37 cellular contexts compared by ENCODE assay signal in genomic region chr1:220563564-220563963, GRCh38. TPM values are rescaled to one million over a fixed set of nuclear protein-coding genes. Genes with fewer than 3 reads are reported as not detected.
"Had no signal": no experiment of that assay in that cellular context is flagged by ENCODE, and none has a peak within 500 bp of the region (broad histone marks: within the 10 kb centered on the region; RNA-seq: fewer than 3 reads in every experiment).

No MANE protein-coding gene starts in this region.

- H3K27ac Mint-ChIP-seq: activated CD4-positive, alpha-beta memory T cell treated with anti-CD3 and anti-CD28 coated beads for 36 hours; activated CD4-positive, alpha-beta T cell treated with anti-CD3 and anti-CD28 coated beads for 36 hours; activated CD4-positive, alpha-beta T cell treated with anti-CD3 and anti-CD28 coated beads, Interleukin-2, amount 10 ng/mL, durations not matched to agents 24 days and 14 days; activated CD8-positive, alpha-beta memory T cell treated with anti-CD3 and anti-CD28 coated beads, Interleukin-2, amount 10 ng/mL, durations not matched to agents 7 days and 5 days; activated CD8-positive, alpha-beta T cell treated with anti-CD3 and anti-CD28 coated beads, Interleukin-2, amount 10 ng/mL, durations not matched to agents 7 days and 5 days; activated naive CD4-positive, alpha-beta T cell treated with anti-CD3 and anti-CD28 coated beads for 36 hours; activated naive CD4-positive, alpha-beta T cell treated with anti-CD3 and anti-CD28 coated beads, Interleukin-2, amount 50 U/mL, for 24 hours; activated naive CD8-positive, alpha-beta T cell treated with anti-CD3 and anti-CD28 coated beads, Interleukin-2, amount 10 ng/mL, durations not matched to agents 7 days and 5 days; activated T-helper 1 cell treated with anti-CD3 and anti-CD28 coated beads, Interleukin-12 subunit alpha, Interleukin-12 subunit beta, Interleukin-2, Interleukin-4 antibody, amounts not matched to agents 30 ng/mL and 10 ng/mL and 1 ng/mL, durations not matched to agents 14 hours and 24 hours and 36 hours; activated T-helper 2 cell treated with anti-CD3 and anti-CD28 coated beads, Interferon-gamma antibody, Interleukin-2, Interleukin-4, amounts not matched to agents 10 μg/mL and 5 μg/mL and 100 μg/mL, durations not matched to agents 14 hours and 24 hours and 36 hours; dendritic cell treated with granulocyte-macrophage colony-stimulating factor and Interleukin-4, amounts not matched to agents 40 ng/mL and 50 ng/mL, for 4 days; endodermal cell; T-helper 17 cell; T-helper 2 cell treated with Interferon-gamma antibody and Interleukin-4, amounts not matched to agents 5 μg/mL and 100 μg/mL, for 36 hours had no signal

- H3K9me3 ChIP-seq: esophagus muscularis mucosa, heart left ventricle had no signal

- ATAC-seq: activated CD4-positive, alpha-beta T cell treated with anti-CD3 and anti-CD28 coated beads for 36 hours; activated CD8-positive, alpha-beta memory T cell treated with anti-CD3 and anti-CD28 coated beads, Interleukin-2, amount 10 ng/mL, durations not matched to agents 7 days and 5 days; activated CD8-positive, alpha-beta T cell treated with anti-CD3 and anti-CD28 coated beads, Interleukin-2, amount 10 ng/mL, durations not matched to agents 7 days and 5 days; T-helper 17 cell had no signal

- H3K36me3 Mint-ChIP-seq: activated CD4-positive, alpha-beta memory T cell treated with anti-CD3 and anti-CD28 coated beads for 36 hours; activated CD8-positive, alpha-beta memory T cell treated with anti-CD3 and anti-CD28 coated beads, Interleukin-2, amount 10 ng/mL, durations not matched to agents 7 days and 5 days; activated naive CD4-positive, alpha-beta T cell treated with anti-CD3 and anti-CD28 coated beads, Interleukin-2, amount 50 U/mL, for 24 hours; activated naive CD8-positive, alpha-beta T cell treated with anti-CD3 and anti-CD28 coated beads, Interleukin-2, amount 10 ng/mL, durations not matched to agents 7 days and 5 days had no signal

- H3K27me3 ChIP-seq: brain microvascular endothelial cell, dorsolateral prefrontal cortex, esophagus muscularis mucosa, heart left ventricle had no signal

- FAIRE-seq: astrocyte, bronchial epithelial cell had no signal

- H3K4me3 ChIP-seq: coronary artery, dorsolateral prefrontal cortex, esophagus muscularis mucosa, heart left ventricle had no signal

- H3K4me1 Mint-ChIP-seq: activated CD4-positive, alpha-beta T cell treated with anti-CD3 and anti-CD28 coated beads for 36 hours; activated CD4-positive, alpha-beta T cell treated with anti-CD3 and anti-CD28 coated beads, Interleukin-2, amount 10 ng/mL, durations not matched to agents 24 days and 14 days; activated CD8-positive, alpha-beta memory T cell treated with anti-CD3 and anti-CD28 coated beads, Interleukin-2, amount 10 ng/mL, durations not matched to agents 7 days and 5 days; activated naive CD4-positive, alpha-beta T cell treated with anti-CD3 and anti-CD28 coated beads, Interleukin-2, amount 50 U/mL, for 24 hours; activated naive CD8-positive, alpha-beta T cell treated with anti-CD3 and anti-CD28 coated beads, Interleukin-2, amount 10 ng/mL, durations not matched to agents 7 days and 5 days; central memory CD8-positive, alpha-beta T cell; T-helper 17 cell had no signal

- DNase-seq: activated CD4-positive, alpha-beta memory T cell treated with anti-CD3 and anti-CD28 coated beads for 36 hours; activated CD4-positive, alpha-beta T cell treated with anti-CD3 and anti-CD28 coated beads for 36 hours; activated CD4-positive, alpha-beta T cell treated with anti-CD3 and anti-CD28 coated beads, Interleukin-2, amount 10 ng/mL, durations not matched to agents 24 days and 14 days; activated CD4-positive, CD25-positive, alpha-beta regulatory T cell; activated CD4-positive, CD25-positive, alpha-beta regulatory T cell treated with anti-CD3 and anti-CD28 coated beads, Interleukin-2, amount 50 U/mL, for 72 hours; activated CD8-positive, alpha-beta memory T cell treated with anti-CD3 and anti-CD28 coated beads, Interleukin-2, amount 10 ng/mL, durations not matched to agents 7 days and 5 days; activated CD8-positive, alpha-beta memory T cell treated with anti-CD3 and anti-CD28 coated beads, Interleukin-2, amount 50 U/mL, for 4 hours; activated CD8-positive, alpha-beta T cell treated with anti-CD3 and anti-CD28 coated beads, Interleukin-2, amount 10 ng/mL, durations not matched to agents 7 days and 5 days; activated effector memory CD4-positive, alpha-beta T cell treated with anti-CD3 and anti-CD28 coated beads, Interleukin-2, amount 50 U/mL, for 16 hours; activated naive CD4-positive, alpha-beta T cell treated with anti-CD3 and anti-CD28 coated beads for 36 hours; activated naive CD8-positive, alpha-beta T cell treated with anti-CD3 and anti-CD28 coated beads, Interleukin-2, amount 10 ng/mL, durations not matched to agents 7 days and 5 days; activated T-cell treated with anti-CD3 and anti-CD28 coated beads, Interleukin-2, amount 50 U/mL, for 1 hour; activated T-cell treated with anti-CD3 and anti-CD28 coated beads, Interleukin-2, amount 50 U/mL, for 48 hours; amniotic stem cell; anterior cingulate cortex; brain microvascular endothelial cell; dorsolateral prefrontal cortex; effector memory CD4-positive, alpha-beta T cell; endodermal cell; erythroblast; foreskin melanocyte; heart left ventricle; T-helper 1 cell; T-helper 17 cell; T1000; WERI-Rb-1 had no signal

- H3K4me3 Mint-ChIP-seq: activated CD4-positive, alpha-beta memory T cell treated with anti-CD3 and anti-CD28 coated beads for 36 hours; activated CD4-positive, alpha-beta T cell treated with anti-CD3 and anti-CD28 coated beads for 36 hours; activated CD4-positive, alpha-beta T cell treated with anti-CD3 and anti-CD28 coated beads, Interleukin-2, amount 10 ng/mL, durations not matched to agents 24 days and 14 days; activated CD8-positive, alpha-beta memory T cell treated with anti-CD3 and anti-CD28 coated beads, Interleukin-2, amount 10 ng/mL, durations not matched to agents 7 days and 5 days; activated CD8-positive, alpha-beta T cell treated with anti-CD3 and anti-CD28 coated beads, Interleukin-2, amount 10 ng/mL, durations not matched to agents 7 days and 5 days; activated naive CD4-positive, alpha-beta T cell treated with anti-CD3 and anti-CD28 coated beads for 36 hours; activated naive CD4-positive, alpha-beta T cell treated with anti-CD3 and anti-CD28 coated beads, Interleukin-2, amount 50 U/mL, for 24 hours; activated naive CD8-positive, alpha-beta T cell treated with anti-CD3 and anti-CD28 coated beads, Interleukin-2, amount 10 ng/mL, durations not matched to agents 7 days and 5 days; activated T-helper 1 cell treated with anti-CD3 and anti-CD28 coated beads, Interleukin-12 subunit alpha, Interleukin-12 subunit beta, Interleukin-2, Interleukin-4 antibody, amounts not matched to agents 30 ng/mL and 10 ng/mL and 1 ng/mL, durations not matched to agents 14 hours and 24 hours and 36 hours; central memory CD8-positive, alpha-beta T cell; dendritic cell treated with granulocyte-macrophage colony-stimulating factor and Interleukin-4, amounts not matched to agents 40 ng/mL and 50 ng/mL, for 4 days; endodermal cell; T-helper 17 cell; T-helper 2 cell treated with Interferon-gamma antibody and Interleukin-4, amounts not matched to agents 5 μg/mL and 100 μg/mL, for 36 hours had no signal

- H3K27me3 Mint-ChIP-seq: activated naive CD8-positive, alpha-beta T cell treated with anti-CD3 and anti-CD28 coated beads, Interleukin-2, amount 10 ng/mL, durations not matched to agents 7 days and 5 days; central memory CD8-positive, alpha-beta T cell; dendritic cell treated with granulocyte-macrophage colony-stimulating factor and Interleukin-4, amounts not matched to agents 40 ng/mL and 50 ng/mL, for 4 days had no signal

- H3K9me3 Mint-ChIP-seq: activated CD4-positive, alpha-beta memory T cell treated with anti-CD3 and anti-CD28 coated beads for 36 hours; activated CD4-positive, alpha-beta T cell treated with anti-CD3 and anti-CD28 coated beads, Interleukin-2, amount 10 ng/mL, durations not matched to agents 24 days and 14 days; activated naive CD4-positive, alpha-beta T cell treated with anti-CD3 and anti-CD28 coated beads for 36 hours; activated naive CD4-positive, alpha-beta T cell treated with anti-CD3 and anti-CD28 coated beads, Interleukin-2, amount 50 U/mL, for 24 hours; activated naive CD8-positive, alpha-beta T cell treated with anti-CD3 and anti-CD28 coated beads, Interleukin-2, amount 10 ng/mL, durations not matched to agents 7 days and 5 days; activated T-helper 1 cell treated with anti-CD3 and anti-CD28 coated beads, Interleukin-12 subunit alpha, Interleukin-12 subunit beta, Interleukin-2, Interleukin-4 antibody, amounts not matched to agents 30 ng/mL and 10 ng/mL and 1 ng/mL, durations not matched to agents 14 hours and 24 hours and 36 hours; activated T-helper 2 cell treated with anti-CD3 and anti-CD28 coated beads, Interferon-gamma antibody, Interleukin-2, Interleukin-4, amounts not matched to agents 10 μg/mL and 5 μg/mL and 100 μg/mL, durations not matched to agents 14 hours and 24 hours and 36 hours; central memory CD8-positive, alpha-beta T cell; dendritic cell treated with granulocyte-macrophage colony-stimulating factor and Interleukin-4, amounts not matched to agents 40 ng/mL and 50 ng/mL, for 4 days; endodermal cell; T-helper 2 cell treated with Interferon-gamma antibody and Interleukin-4, amounts not matched to agents 5 μg/mL and 100 μg/mL, for 36 hours had no signal

- H3K27ac ChIP-seq: brain microvascular endothelial cell, coronary artery, dorsolateral prefrontal cortex, esophagus muscularis mucosa, heart left ventricle, WERI-Rb-1 had no signal

- H3K36me3 ChIP-seq: brain microvascular endothelial cell, esophagus muscularis mucosa, heart left ventricle, WERI-Rb-1 had no signal

RNA-seq across cellular contexts. Expression of gene MARK1, which starts 35.6 kb away (rescaled TPM):
- total RNA-seq: activated CD4-positive, alpha-beta memory T cell treated with anti-CD3 and anti-CD28 coated beads for 36 hours; activated CD4-positive, alpha-beta T cell treated with anti-CD3 and anti-CD28 coated beads for 36 hours; activated CD4-positive, alpha-beta T cell treated with anti-CD3 and anti-CD28 coated beads, Interleukin-2, amount 10 ng/mL, durations not matched to agents 24 days and 14 days; activated CD8-positive, alpha-beta memory T cell treated with anti-CD3 and anti-CD28 coated beads for 36 hours; activated CD8-positive, alpha-beta memory T cell treated with anti-CD3 and anti-CD28 coated beads, Interleukin-2, amount 10 ng/mL, durations not matched to agents 7 days and 5 days; activated CD8-positive, alpha-beta T cell treated with anti-CD3 and anti-CD28 coated beads, Interleukin-2, amount 10 ng/mL, durations not matched to agents 7 days and 5 days; activated naive CD4-positive, alpha-beta T cell treated with anti-CD3 and anti-CD28 coated beads for 36 hours; activated naive CD8-positive, alpha-beta T cell treated with anti-CD3 and anti-CD28 coated beads, Interleukin-2, amount 10 ng/mL, durations not matched to agents 7 days and 5 days; activated T-helper 1 cell treated with anti-CD3 and anti-CD28 coated beads, Interleukin-12 subunit alpha, Interleukin-12 subunit beta, Interleukin-2, Interleukin-4 antibody, amounts not matched to agents 30 ng/mL and 10 ng/mL and 1 ng/mL, durations not matched to agents 14 hours and 24 hours and 36 hours; activated T-helper 2 cell treated with anti-CD3 and anti-CD28 coated beads, Interferon-gamma antibody, Interleukin-2, Interleukin-4, amounts not matched to agents 10 μg/mL and 5 μg/mL and 100 μg/mL, durations not matched to agents 14 hours and 24 hours and 36 hours had no signal
